ENCODE assay signal across 8 cellular contexts in genomic region chr18:48409591-48410094, GRCh38. TPM values are rescaled to one million over a fixed set of nuclear protein-coding genes. Genes with fewer than 3 reads are reported as not detected.
DNase-seq lines count a peak whose midpoint lies in the region; ATAC-seq and TF ChIP-seq lines count a peak whose summit lies in the region.

No MANE protein-coding gene starts in this region.

- peak in 1 of 4 experiments; percentile 12 for TF ChIP-seq CTCF in prostate gland (IDR thresholded peaks at IDR 0.05)

- peak overlapping the region; percentile 85 for H3K4me2 ChIP-seq in Karpas-422 (ENCODE audit: low read depth, low read length, poor library complexity, severe bottlenecking)

- H3K36me3 ChIP-seq in Karpas-422 (ENCODE audit: insufficient read depth, low read length) (no peaks in the 10 kb centered on the region), prostate gland (no peaks in the 10 kb centered on the region)

- H3K4me3 ChIP-seq in Karpas-422 (ENCODE audit: low read length) (peak overlapping the region; percentile 61), prostate gland (peak overlapping the region; percentile 55 to 58)

- WGBS in prostate gland = under 1% methylated on average over 52 of the region's 55 CpGs

- H4K20me1 ChIP-seq in Karpas-422 (ENCODE audit: insufficient read depth, low read depth, low read length) = no peaks in the 10 kb centered on the region

- POLR2A ChIA-PET in activated CD4-positive, alpha-beta T cell treated with anti-CD3 and anti-CD28 coated beads for 36 hours (lab: Charles Lee) = no interaction called here

- H3K27me3 Mint-ChIP-seq in activated CD4-positive, alpha-beta T cell treated with anti-CD3 and anti-CD28 coated beads for 36 hours = peaks cover 68% of the 10 kb centered on the region

- H3K27me3 ChIP-seq in Karpas-422 (ENCODE audit: low read length) = 0 out of 2 replicates have a peak, but pooled peaks cover 2% of the 10 kb centered on the region
- no peaks in the 10 kb centered on the region for H3K27me3 ChIP-seq in prostate gland (replicated peaks; ENCODE audit: insufficient read depth)

- H3K9me2 ChIP-seq in Karpas-422 (replicated peaks; ENCODE audit: insufficient read depth, low read length) = no peaks in the 10 kb centered on the region

- peak overlapping the region; percentile 60 for H3K9ac ChIP-seq in Karpas-422 (ENCODE audit: low read length)

- ATAC-seq in activated CD4-positive, alpha-beta T cell treated with anti-CD3 and anti-CD28 coated beads for 36 hours = peak; percentile 21
- ATAC-seq in left ventricle myocardium superior = peak; percentile 72

- peak overlapping the region; percentile 48 for H3K4me3 Mint-ChIP-seq in activated CD4-positive, alpha-beta T cell treated with anti-CD3 and anti-CD28 coated beads for 36 hours

- CTCF ChIA-PET in activated CD4-positive, alpha-beta T cell treated with anti-CD3 and anti-CD28 coated beads for 36 hours (lab: Charles Lee) = no interaction called here

- DNase-seq in activated CD4-positive, alpha-beta T cell treated with anti-CD3 and anti-CD28 coated beads for 36 hours = peak; percentile 38
- no peak for DNase-seq in activated CD4-positive, alpha-beta T cell treated with anti-CD3 and anti-CD28 coated beads, Interleukin-2, amount 50 U/mL, for 1 hour
- no peak for DNase-seq in Karpas-422
- peak; percentile 11 for DNase-seq in activated naive CD4-positive, alpha-beta T cell treated with anti-CD3 and anti-CD28 coated beads, Interleukin-2, amount 50 U/mL, for 16 hours
- DNase-seq in left ventricle myocardium superior = peak; percentile 72
- DNase-seq in prostate gland (ENCODE audit: low spot score) = no peak
- no peak for DNase-seq in foreskin melanocyte
- no peak for DNase-seq in pons (ENCODE audit: low spot score)

- H3K4me1 ChIP-seq in Karpas-422 (ENCODE audit: low read length) (peaks cover 10% of the 10 kb centered on the region), prostate gland (replicated peaks) (no peaks in the 10 kb centered on the region)

- H3K9me3 Mint-ChIP-seq in activated CD4-positive, alpha-beta T cell treated with anti-CD3 and anti-CD28 coated beads for 36 hours (ENCODE audit: low read depth) = no peaks in the 10 kb centered on the region

- H3K27ac ChIP-seq in Karpas-422 (ENCODE audit: low read length) (no peak overlapping the region), prostate gland (peak overlapping the region; percentile 39 to 68)

- H2AFZ ChIP-seq in Karpas-422 (ENCODE audit: low read length) = peak overlapping the region; percentile 79

- no peaks in the 10 kb centered on the region for H3K9me3 ChIP-seq in Karpas-422 (ENCODE audit: low read length)
- H3K9me3 ChIP-seq in prostate gland = no peaks in the 10 kb centered on the region

- intact Hi-C loops in activated CD4-positive, alpha-beta T cell treated with anti-CD3 and anti-CD28 coated beads for 36 hours (cut with DNase I, micrococcal nuclease) = loop anchor here in 1 of 2 experiments (1.0 to 5.0 kb wide), 4 partner anchors 129 to 1657 kb away; no protein-coding TSS in a partner anchor
- intact Hi-C loops in left ventricle myocardium superior (cut with micrococcal nuclease) = no loop called here
- intact Hi-C loops in prostate gland (cut with DNase I) = no loop called here

- H3K4me1 Mint-ChIP-seq in activated CD4-positive, alpha-beta T cell treated with anti-CD3 and anti-CD28 coated beads for 36 hours = peaks cover 14% of the 10 kb centered on the region

- no peak overlapping the region for H3K27ac Mint-ChIP-seq in activated CD4-positive, alpha-beta T cell treated with anti-CD3 and anti-CD28 coated beads for 36 hours

- H3K36me3 Mint-ChIP-seq in activated CD4-positive, alpha-beta T cell treated with anti-CD3 and anti-CD28 coated beads for 36 hours (ENCODE audit: low read depth) = no peaks in the 10 kb centered on the region

- TF ChIP-seq POLR2A in prostate gland (IDR thresholded peaks at IDR 0.05) = no peak

- no peaks in the 10 kb centered on the region for H3K79me2 ChIP-seq in Karpas-422 (ENCODE audit: low read length)

RNA-seq across cellular contexts. Expression of gene ZBTB7C, which starts 0.5 kb away (rescaled TPM):
- total RNA-seq in activated CD4-positive, alpha-beta T cell treated with anti-CD3 and anti-CD28 coated beads for 36 hours = not detected
- total RNA-seq in Karpas-422 (2014; rRNA removed; shearing (Covaris generic); ENCODE audit: low replicate concordance) = not detected in 2 replicates
- total RNA-seq in left ventricle myocardium superior (2.1 TPM), prostate gland (10 to 100 TPM; 14.7 to 48.9 TPM)

Comparison
In these comparisons a context has a peak if more than half of its experiments do, and no peak if none do; other contexts are left out.
1. DNase-seq: peak in activated CD4-positive, alpha-beta T cell treated with anti-CD3 and anti-CD28 coated beads for 36 hours (single experiment), activated naive CD4-positive, alpha-beta T cell treated with anti-CD3 and anti-CD28 coated beads, Interleukin-2, amount 50 U/mL, for 16 hours (single experiment) and left ventricle myocardium superior (single experiment); none in activated CD4-positive, alpha-beta T cell treated with anti-CD3 and anti-CD28 coated beads, Interleukin-2, amount 50 U/mL, for 1 hour (single experiment), Karpas-422 (single experiment), prostate gland (single experiment), foreskin melanocyte (single experiment) and pons (single experiment).